In genomic region chr12:92144631-92145480, GRCh38 we compare ENCODE assay signal across 1 cellular context.
TF ChIP-seq lines count a peak whose summit lies in the region.

No MANE protein-coding gene starts in this region.

TF ChIP-seq in K562, 482 proteins besides CTCF, POLR2A, EP300 and RAD21 (continued from another document and continues in another):
- TF ChIP-seq CREB3L1 (IDR thresholded peaks at IDR 0.05; ENCODE audit: borderline replicate concordance, low read depth) (no peak), SAP30 (IDR thresholded peaks at IDR 0.05; ENCODE audit: borderline replicate concordance, insufficient read depth, low read depth, low read length, poor library complexity, severe bottlenecking) (peak; percentile 54), HSF4 (CRISPR knock-in tag; IDR thresholded peaks at IDR 0.05; ENCODE audit: borderline replicate concordance) (no peak), KDM5B (IDR thresholded peaks at IDR 0.05; ENCODE audit: insufficient replicate concordance, low read depth, low read length) (peak; percentile 64), ZNF263 (CRISPR knock-in tag; IDR thresholded peaks at IDR 0.05; ENCODE audit: borderline replicate concordance) (no peak; the same call in 1 of the 2 replicates), KAT7 (CRISPR knock-in tag; IDR thresholded peaks at IDR 0.05; ENCODE audit: borderline replicate concordance) (no peak; the same call in 1 of the 2 replicates), SREBF2 (CRISPR knock-in tag; IDR thresholded peaks at IDR 0.05) (0 out of 2 replicates have a peak, but pooled peaks have one; percentile 81), TEAD4 (IDR thresholded peaks at IDR 0.05; ENCODE audit: low read length) (no peak), TEAD4 (CRISPR knock-in tag; IDR thresholded peaks at IDR 0.05; ENCODE audit: borderline replicate concordance) (no peak), ZNF551 (CRISPR knock-in tag; IDR thresholded peaks at IDR 0.05) (no peak), SOX6 (IDR thresholded peaks at IDR 0.05) (peak; percentile 7; the same call in 1 of the 2 replicates), BRD9 (IDR thresholded peaks at IDR 0.05; ENCODE audit: low read depth, partially characterized antibody) (no peak), E2F1 (CRISPR knock-in tag; IDR thresholded peaks at IDR 0.05) (no peak; the same call in 1 of the 2 replicates), RHOXF2B (CRISPR knock-in tag; conservative IDR thresholded peaks at IDR 0.05) (no peak), ZNF134 (CRISPR knock-in tag; conservative IDR thresholded peaks at IDR 0.05) (no peak), GTF2A2 (tag; IDR thresholded peaks at IDR 0.05) (no peak), STAT6 (CRISPR knock-in tag; IDR thresholded peaks at IDR 0.05) (no peak), ZFP1 (CRISPR knock-in tag; IDR thresholded peaks at IDR 0.05) (no peak), C11orf30 (IDR thresholded peaks at IDR 0.05; ENCODE audit: low read depth) (no peak), ERF (CRISPR knock-in tag; IDR thresholded peaks at IDR 0.05) (no peak), TAL1 (IDR thresholded peaks at IDR 0.05) (no peak), ZBTB17 (CRISPR knock-in tag; IDR thresholded peaks at IDR 0.05) (no peak), SNAPC5 (CRISPR knock-in tag; IDR thresholded peaks at IDR 0.05) (no peak), BRD4 (IDR thresholded peaks at IDR 0.05) (no peak), PHF8 (IDR thresholded peaks at IDR 0.05; ENCODE audit: borderline replicate concordance, low read length) (peak; percentile 12; the same call in 1 of the 2 replicates), HLTF (IDR thresholded peaks at IDR 0.05) (no peak; the same call in 1 of the 2 replicates), HINFP (tag; conservative IDR thresholded peaks at IDR 0.05; ENCODE audit: low read depth) (no peak), HDAC6 (IDR thresholded peaks at IDR 0.05; ENCODE audit: low read depth, low read length) (no peak), CBX5 (IDR thresholded peaks at IDR 0.05; ENCODE audit: borderline replicate concordance, low read depth) (no peak), POLR3A (IDR thresholded peaks at IDR 0.05; ENCODE audit: borderline replicate concordance, extremely low read depth, insufficient read depth, insufficient read length) (no peak), ATF1 (CRISPR knock-in tag; IDR thresholded peaks at IDR 0.05) (no peak), ATF1 (tag; IDR thresholded peaks at IDR 0.05) (no peak), PTTG1 (tag; IDR thresholded peaks at IDR 0.05; ENCODE audit: low read depth) (no peak), ZNF444 (CRISPR knock-in tag; IDR thresholded peaks at IDR 0.05) (no peak), RB1 (IDR thresholded peaks at IDR 0.05; ENCODE audit: low read depth) (no peak), ZEB2 (IDR thresholded peaks at IDR 0.05) (no peak), TOE1 (IDR thresholded peaks at IDR 0.05; ENCODE audit: borderline replicate concordance) (no peak), TOE1 (CRISPR knock-in tag; IDR thresholded peaks at IDR 0.05; ENCODE audit: borderline replicate concordance, low read depth) (0 out of 2 replicates have a peak, but pooled peaks have one; percentile 76), HMG20A (CRISPR knock-in tag; conservative IDR thresholded peaks at IDR 0.05) (no peak), DIDO1 (tag; IDR thresholded peaks at IDR 0.05; ENCODE audit: low read depth) (no peak), ARID4B (CRISPR knock-in tag; IDR thresholded peaks at IDR 0.05) (peak; percentile 17; the same call in 1 of the 2 replicates), ZNF507 (tag; conservative IDR thresholded peaks at IDR 0.05) (no peak), BRF2 (IDR thresholded peaks at IDR 0.05; ENCODE audit: borderline replicate concordance, insufficient read depth, insufficient read length) (no peak), OTX1 (CRISPR knock-in tag; IDR thresholded peaks at IDR 0.05) (no peak), CXXC5 (CRISPR knock-in tag; IDR thresholded peaks at IDR 0.05) (peak; percentile 41), ZNF561 (CRISPR knock-in tag; conservative IDR thresholded peaks at IDR 0.05) (no peak), NR2C2 (CRISPR knock-in tag; IDR thresholded peaks at IDR 0.05) (0 out of 2 replicates have a peak, but pooled peaks have one; percentile 36), NR2C2 (tag; IDR thresholded peaks at IDR 0.05) (no peak), ZNF23 (CRISPR knock-in tag; IDR thresholded peaks at IDR 0.05) (no peak), SMARCB1 (IDR thresholded peaks at IDR 0.05; ENCODE audit: insufficient read length, low read depth) (no peak), TAF15 (IDR thresholded peaks at IDR 0.05; ENCODE audit: low read depth, low read length) (no peak), TEAD1 (CRISPR knock-in tag; IDR thresholded peaks at IDR 0.05) (0 out of 4 replicates have a peak, but pooled peaks of 1 of the 2 experiments have one; percentile 11), SRSF3 (IDR thresholded peaks at IDR 0.05; ENCODE audit: insufficient read depth, low read length) (no peak), SRSF9 (IDR thresholded peaks at IDR 0.05; ENCODE audit: borderline replicate concordance, low read depth, low read length) (no peak), CCNT2 (IDR thresholded peaks at IDR 0.05; ENCODE audit: borderline replicate concordance, extremely low read depth, insufficient read length, low read depth, low read length) (peak; percentile 63), ZNF140 (CRISPR knock-in tag; IDR thresholded peaks at IDR 0.05) (no peak), ZNF740 (CRISPR knock-in tag; IDR thresholded peaks at IDR 0.05) (no peak), ZNF740 (tag; IDR thresholded peaks at IDR 0.05) (no peak), MTA1 (IDR thresholded peaks at IDR 0.05; ENCODE audit: borderline replicate concordance) (no peak), NFIC (IDR thresholded peaks at IDR 0.05) (no peak; the same call in 1 of the 2 replicates), GTF2E2 (tag; IDR thresholded peaks at IDR 0.05) (no peak), MLX (CRISPR knock-in tag; conservative IDR thresholded peaks at IDR 0.05) (no peak), SIRT6 (IDR thresholded peaks at IDR 0.05; ENCODE audit: low read depth, low read length) (no peak), PTRF (tag; IDR thresholded peaks at IDR 0.05) (no peak), ILF3 (IDR thresholded peaks at IDR 0.05; ENCODE audit: borderline replicate concordance) (no peak)
